8 cellular contexts compared by ENCODE assay signal in the genomic region with DNA sequence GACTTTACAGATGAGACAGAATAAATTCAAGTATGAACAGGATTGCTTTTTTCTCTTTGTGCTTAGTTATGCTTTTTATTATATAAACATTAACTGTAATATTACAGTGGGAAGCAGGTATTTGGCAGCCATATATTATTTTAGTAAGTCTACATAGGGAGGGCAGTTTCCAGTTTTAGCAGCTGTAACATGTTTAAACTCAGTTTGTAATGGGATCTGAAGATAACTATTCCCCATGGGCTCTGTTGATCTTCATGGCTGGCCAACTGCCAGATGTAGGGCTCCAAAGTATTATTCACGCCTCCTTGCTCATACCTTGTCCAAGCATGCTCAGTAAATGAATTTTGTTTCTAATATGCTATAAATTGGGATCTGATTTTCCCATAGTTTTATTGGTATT.
A peak's percentile ranks its signal among the peaks of the same experiment; 100 is the strongest.
DNase-seq lines count a peak whose midpoint lies in the region; ATAC-seq, FAIRE-seq and TF ChIP-seq lines count a peak whose summit lies in the region.

No MANE protein-coding gene starts in this region.

- no peaks in the 10 kb centered on the region for H3K9me2 ChIP-seq in OCI-LY1 (ENCODE audit: low read depth, low read length)

- DNase-seq in endothelial cell of umbilical vein (ENCODE audit: low read depth, low spot score) (peak; percentile 77), osteoblast (ENCODE audit: insufficient read length, low spot score, missing footprints) (peak; percentile 81), HuH-7 (ENCODE audit: low spot score) (no peak)

- peak overlapping the region; percentile 95 for H3K27ac ChIP-seq in KOPT-K1 (ENCODE audit: low read depth, low read length, poor library complexity, severe bottlenecking)
- peak overlapping the region; percentile 94 for H3K27ac ChIP-seq in OCI-LY1 (ENCODE audit: low read depth, low read length, poor library complexity, severe bottlenecking)
- H3K27ac ChIP-seq in endothelial cell of umbilical vein (ENCODE audit: insufficient read depth, low read depth, low read length), result peak overlapping the region; percentile 100
- H3K27ac ChIP-seq in osteoblast (ENCODE audit: low read depth, low read length), result peak overlapping the region; percentile 90

- TF ChIP-seq CTCF in OCI-LY1 (IDR thresholded peaks at IDR 0.05; ENCODE audit: low read length), result no peak
- TF ChIP-seq CTCF in endothelial cell of umbilical vein (IDR thresholded peaks at IDR 0.05; ENCODE audit: extremely low read depth in 1 of 2, insufficient read depth in 1 of 2, low read depth in 1 of 2, low read length in 2 of 2), result no peak
- TF ChIP-seq CTCF in osteoblast (IDR thresholded peaks at IDR 0.05; ENCODE audit: extremely low read depth, low read depth, low read length), result no peak

- POLR2A ChIA-PET in endothelial cell of umbilical vein (lab: Charles Lee), result interaction anchor here (1.0 kb wide), 1 partner anchor 11 kb away, joined by 3 read pairs; no protein-coding TSS in a partner anchor

- CTCF ChIA-PET in endothelial cell of umbilical vein (lab: Charles Lee), result interaction anchor here (1.8 to 2.3 kb wide), 4 partner anchors 10 to 161 kb away, joined by 4 to 16 read pairs (median 12); no protein-coding TSS in a partner anchor

- H3K79me2 ChIP-seq in OCI-LY1 (ENCODE audit: insufficient read depth, low read length) (no peaks in the 10 kb centered on the region; the same call in 1 of the 2 replicates), endothelial cell of umbilical vein (ENCODE audit: control insufficient read depth, insufficient read depth, low read length) (no peaks in the 10 kb centered on the region), osteoblast (ENCODE audit: insufficient read depth, low read length) (peaks cover 39% of the 10 kb centered on the region)

- no peak overlapping the region for H2AFZ ChIP-seq in OCI-LY1 (ENCODE audit: low read length)
- H2AFZ ChIP-seq in endothelial cell of umbilical vein (ENCODE audit: low read depth, low read length), result no peak overlapping the region
- H2AFZ ChIP-seq in osteoblast (ENCODE audit: low read length), result no peak overlapping the region

- H3K27me3 ChIP-seq in OCI-LY1 (ENCODE audit: insufficient read depth, low read length) (no peaks in the 10 kb centered on the region), endothelial cell of umbilical vein (ENCODE audit: control insufficient read depth in 2 of 2, insufficient read depth in 2 of 2, low read length in 2 of 2) (no peaks in the 10 kb centered on the region), osteoblast (ENCODE audit: insufficient read depth, low read length) (no peaks in the 10 kb centered on the region)

- no peaks in the 10 kb centered on the region for H3F3A ChIP-seq in OCI-LY1 (ENCODE audit: insufficient read depth, low read length)

- no peak for ATAC-seq in GM21737 (IDR thresholded peaks at IDR 0.05; ENCODE audit: unreplicated experiment)
- no peak for ATAC-seq in HG02763 (IDR thresholded peaks at IDR 0.05; ENCODE audit: unreplicated experiment)
- no peak for ATAC-seq in GM19328 (IDR thresholded peaks at IDR 0.05; ENCODE audit: unreplicated experiment)

- H3K36me3 ChIP-seq in KOPT-K1 (ENCODE audit: insufficient read depth, low read length), result peaks cover 45% of the 10 kb centered on the region
- H3K36me3 ChIP-seq in OCI-LY1 (ENCODE audit: insufficient read depth, low read length), result peaks cover 58% of the 10 kb centered on the region
- peaks cover 0 to 2% of the 10 kb centered on the region in 2 experiments for H3K36me3 ChIP-seq in endothelial cell of umbilical vein (ENCODE audit: control insufficient read depth in 2 of 2, extremely low read depth in 1 of 2, insufficient read depth in 2 of 2, low read length in 2 of 2)
- H3K36me3 ChIP-seq in osteoblast (ENCODE audit: insufficient read depth, low read length), result peaks cover 51% of the 10 kb centered on the region

- H3K4me3 ChIP-seq in OCI-LY1 (ENCODE audit: low read depth, low read length, poor library complexity, severe bottlenecking) (no peak overlapping the region), endothelial cell of umbilical vein (replicated peaks in 1 of 3; ENCODE audit: insufficient read depth in 1 of 3, low read depth in 1 of 3, low read length in 3 of 3) (no peak overlapping the region), osteoblast (ENCODE audit: insufficient read depth, low read length) (no peak overlapping the region)

- FAIRE-seq in endothelial cell of umbilical vein (lab: Jason Lieb, UNC), result peak; percentile 63

- intact Hi-C loops in endothelial cell of umbilical vein (cut with micrococcal nuclease), result loop anchor here (1.0 to 2.0 kb wide), 5 partner anchors 37 to 1255 kb away; partner anchors contain the start of gene ARID5B

- no peaks in the 10 kb centered on the region for H3K9me1 ChIP-seq in endothelial cell of umbilical vein (replicated peaks; ENCODE audit: control insufficient read depth, extremely low read depth, insufficient read depth, low read length)

- no TSS peak for BruUV-seq in endothelial cell of umbilical vein (replicated peaks; lab: Mats Ljungman, UMichigan)

- dilution Hi-C loops in endothelial cell of umbilical vein (cut with MboI; ENCODE audit: extremely low pct_ligation_motif_present, low sequenced_read_pairs), result no loop called here

- no peaks in the 10 kb centered on the region for H4K20me1 ChIP-seq in OCI-LY1 (ENCODE audit: insufficient read depth, low read length)
- no peaks in the 10 kb centered on the region for H4K20me1 ChIP-seq in endothelial cell of umbilical vein (replicated peaks; ENCODE audit: control insufficient read depth, extremely low read depth, insufficient read depth, low read length)
- H4K20me1 ChIP-seq in osteoblast (ENCODE audit: insufficient read depth, low read length), result no peaks in the 10 kb centered on the region

- H3K9me3 ChIP-seq in KOPT-K1 (ENCODE audit: insufficient read depth, low read length, poor library complexity, severe bottlenecking) (no peaks in the 10 kb centered on the region), OCI-LY1 (ENCODE audit: low read length) (no peaks in the 10 kb centered on the region), endothelial cell of umbilical vein (replicated peaks; ENCODE audit: control insufficient read depth, insufficient read depth, low read length) (no peaks in the 10 kb centered on the region), osteoblast (ENCODE audit: low read depth, low read length) (no peaks in the 10 kb centered on the region)

- TF ChIP-seq POLR2A in endothelial cell of umbilical vein (IDR thresholded peaks at IDR 0.05; ENCODE audit: low read depth, low read length), result no peak

- H3K4me2 ChIP-seq in OCI-LY1 (ENCODE audit: low read length) (peak overlapping the region; percentile 68), endothelial cell of umbilical vein (ENCODE audit: insufficient read depth, low read length) (peak overlapping the region; percentile 86), osteoblast (ENCODE audit: insufficient read depth, low read length) (peak overlapping the region; percentile 53)

- H3K9ac ChIP-seq in OCI-LY1 (ENCODE audit: low read length) (peak overlapping the region; percentile 56; the same call in 1 of the 2 replicates), endothelial cell of umbilical vein (replicated peaks; ENCODE audit: extremely low read depth, insufficient read depth, low read length) (peak overlapping the region; percentile 93)

- H3K4me1 ChIP-seq in OCI-LY1 (ENCODE audit: insufficient read depth, low read length, severe bottlenecking) (peaks cover 53% of the 10 kb centered on the region), endothelial cell of umbilical vein (ENCODE audit: control insufficient read depth, extremely low read depth, insufficient read depth, low read length) (peaks cover 37% of the 10 kb centered on the region), osteoblast (ENCODE audit: insufficient read depth, low read length) (peaks cover 63% of the 10 kb centered on the region)

TF ChIP-seq in endothelial cell of umbilical vein, 7 proteins besides CTCF, POLR2A, EP300 and RAD21:
- TF ChIP-seq FOS (IDR thresholded peaks at IDR 0.05; ENCODE audit: borderline replicate concordance, insufficient read depth, low read length), result no peak
- no peak for TF ChIP-seq MYC (IDR thresholded peaks at IDR 0.05; ENCODE audit: low read depth, low read length)
- TF ChIP-seq POLR2AphosphoS5 (IDR thresholded peaks at IDR 0.05; ENCODE audit: insufficient read depth, low read depth, low read length), result no peak
- no peak for TF ChIP-seq MAX (IDR thresholded peaks at IDR 0.05; ENCODE audit: insufficient read depth, insufficient read length)
- TF ChIP-seq EZH2 (IDR thresholded peaks at IDR 0.05; ENCODE audit: borderline replicate concordance, low read depth, low read length, severe bottlenecking), result no peak
- no peak for TF ChIP-seq GATA2 (IDR thresholded peaks at IDR 0.05; ENCODE audit: insufficient read depth, insufficient read length, low read depth, low read length)
- TF ChIP-seq JUN (IDR thresholded peaks at IDR 0.05; ENCODE audit: borderline replicate concordance, insufficient read depth, insufficient read length, low read depth), result no peak
TF ChIP-seq in endothelial cell of umbilical vein: peak in this region for 0.
